ENCODE assay signal across 1 cellular context in genomic region chr20:50391444-50392137, GRCh38.
TF ChIP-seq lines count a peak whose summit lies in the region.

No MANE protein-coding gene starts in this region.

TF ChIP-seq in SK-N-SH, 30 proteins besides CTCF, POLR2A, EP300 and RAD21 (continued from another document):
- TF ChIP-seq FOSL2 (IDR thresholded peaks at IDR 0.05; ENCODE audit: borderline replicate concordance, low read depth) (no peak), USF2 (IDR thresholded peaks at IDR 0.05; ENCODE audit: borderline replicate concordance, low read depth, low read length) (no peak), GABPA (IDR thresholded peaks at IDR 0.05; ENCODE audit: low read depth) (no peak), ELF1 (IDR thresholded peaks at IDR 0.05) (no peak), MAX (IDR thresholded peaks at IDR 0.05; ENCODE audit: low read depth) (no peak), FOXM1 (IDR thresholded peaks at IDR 0.05; ENCODE audit: low read depth) (no peak), GATA2 (CRISPR knock-in tag; IDR thresholded peaks at IDR 0.05) (no peak), FOXJ3 (CRISPR knock-in tag; IDR thresholded peaks at IDR 0.05) (no peak), NFIC (IDR thresholded peaks at IDR 0.05; ENCODE audit: borderline replicate concordance) (no peak), POLR2AphosphoS5 (IDR thresholded peaks at IDR 0.05; ENCODE audit: low read depth, low read length) (no peak), JUND (IDR thresholded peaks at IDR 0.05) (no peak), CHD2 (IDR thresholded peaks at IDR 0.05; ENCODE audit: low read length, partially characterized antibody) (no peak), SIN3A (IDR thresholded peaks at IDR 0.05; ENCODE audit: borderline replicate concordance, low read depth, low read length) (no peak)
TF ChIP-seq in SK-N-SH: peak in this region for 0.
